Comparison of ENCODE assay signal across 19 cellular contexts in genomic region chr22:22165936-22166710, GRCh38.
"Had no signal": no experiment of that assay in that cellular context is flagged by ENCODE, and none has a peak within 500 bp of the region (broad histone marks: within the 10 kb centered on the region; RNA-seq: fewer than 3 reads in every experiment).

No MANE protein-coding gene starts in this region.

- H3K9me3 Mint-ChIP-seq: activated naive CD8-positive, alpha-beta T cell treated with anti-CD3 and anti-CD28 coated beads for 36 hours; T-helper 1 cell treated with Interleukin-12 subunit alpha and Interleukin-12 subunit beta and Interleukin-4 antibody, amounts not matched to agents 30 μg/mL and 1 μg/mL, for 36 hours had no signal

- DNase-seq: activated CD4-positive, alpha-beta T cell treated with anti-CD3 and anti-CD28 coated beads, Interleukin-2, amount 50 U/mL, for 1 hour; activated CD4-positive, CD25-positive, alpha-beta regulatory T cell; activated CD8-positive, alpha-beta memory T cell treated with anti-CD3 and anti-CD28 coated beads for 24 hours; activated naive CD8-positive, alpha-beta T cell treated with anti-CD3 and anti-CD28 coated beads for 36 hours; amygdala; body of pancreas; central memory CD4-positive, alpha-beta T cell; cortex of kidney; effector CD4-positive, alpha-beta T cell; foreskin keratinocyte; mesendoderm; nephron progenitor cell; right lobe of liver; tibial artery; uterus had no signal

- H3K9me3 ChIP-seq: body of pancreas, prostate gland, right lobe of liver, tibial artery, uterus had no signal

- FAIRE-seq: endothelial cell of umbilical vein had no signal

- H3K4me1 ChIP-seq: body of pancreas, foreskin keratinocyte, prostate gland, right lobe of liver, tibial artery, uterus had no signal

- H3K4me3 Mint-ChIP-seq: activated naive CD8-positive, alpha-beta T cell treated with anti-CD3 and anti-CD28 coated beads for 36 hours; nephron progenitor cell; T-helper 1 cell treated with Interleukin-12 subunit alpha and Interleukin-12 subunit beta and Interleukin-4 antibody, amounts not matched to agents 30 μg/mL and 1 μg/mL, for 36 hours had no signal

- H3K36me3 Mint-ChIP-seq: activated naive CD8-positive, alpha-beta T cell treated with anti-CD3 and anti-CD28 coated beads for 36 hours had no signal

- H3K27ac Mint-ChIP-seq: activated naive CD8-positive, alpha-beta T cell treated with anti-CD3 and anti-CD28 coated beads for 36 hours; nephron progenitor cell; T-helper 1 cell treated with Interleukin-12 subunit alpha and Interleukin-12 subunit beta and Interleukin-4 antibody, amounts not matched to agents 30 μg/mL and 1 μg/mL, for 36 hours had no signal

- H3K27me3 ChIP-seq: body of pancreas, right lobe of liver, uterus had no signal

- H3K36me3 ChIP-seq: prostate gland, right lobe of liver, tibial artery, uterus had no signal

- H3K27ac ChIP-seq: body of pancreas, foreskin keratinocyte, prostate gland, right lobe of liver, tibial artery, uterus had no signal

- H3K4me2 ChIP-seq: smooth muscle cell had no signal

- ATAC-seq: body of pancreas, foreskin keratinocyte had no signal

- H3K4me3 ChIP-seq: body of pancreas, prostate gland, right lobe of liver, smooth muscle cell, tibial artery, uterus had no signal
